8 cellular contexts compared by ENCODE assay signal in the genomic region with DNA sequence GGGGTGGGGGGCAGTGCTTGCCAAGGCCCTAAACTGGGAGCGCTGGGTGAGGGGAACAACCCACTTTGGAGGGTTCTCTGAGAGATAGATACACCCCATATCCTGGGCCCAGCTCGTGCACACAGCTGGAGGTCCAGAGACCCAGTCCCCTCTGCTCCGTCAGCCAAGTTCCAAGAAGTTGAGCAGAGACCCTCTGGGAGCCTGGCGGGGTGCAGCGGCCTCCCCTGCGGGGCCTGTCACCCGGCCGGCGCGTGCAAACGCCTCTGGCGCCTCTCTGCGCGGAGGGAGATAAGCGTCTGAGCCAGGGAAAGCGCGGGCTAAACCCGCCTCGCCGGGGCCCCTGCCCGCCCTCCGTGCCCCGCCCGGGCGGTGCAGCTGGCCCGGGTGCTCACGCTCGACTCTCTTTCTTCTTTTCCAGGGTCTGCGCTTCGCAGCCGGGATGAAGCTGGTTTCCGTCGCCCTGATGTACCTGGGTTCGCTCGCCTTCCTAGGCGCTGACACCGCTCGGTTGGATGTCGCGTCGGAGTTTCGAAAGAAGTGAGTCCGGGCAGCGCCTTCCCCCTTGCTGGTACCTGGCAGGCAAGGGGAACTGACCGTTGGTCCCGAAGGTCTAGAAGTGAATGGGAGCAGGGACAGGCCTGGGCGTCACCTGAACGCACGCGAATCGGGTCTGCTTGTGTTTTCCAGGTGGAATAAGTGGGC. TPM values are rescaled to one million over a fixed set of nuclear protein-coding genes. Genes with fewer than 3 reads are reported as not detected.
DNase-seq lines count a peak whose midpoint lies in the region; ATAC-seq and TF ChIP-seq lines count a peak whose summit lies in the region.

No MANE protein-coding gene starts in this region.

- under 1% methylated on average over 51 of the region's 51 CpGs for WGBS in liver

- H3K4me1 ChIP-seq in SJCRH30, result peaks cover 11% of the 10 kb centered on the region
- H3K4me1 ChIP-seq in colonic mucosa, result peaks cover 5% of the 10 kb centered on the region
- H3K4me1 ChIP-seq in liver (ENCODE audit: control insufficient read depth in 4 of 4, insufficient read depth in 4 of 4, low read length in 3 of 4), result peaks cover 6 to 58% (median 32%) of the 10 kb centered on the region in 4 donors

- intact Hi-C loops in colonic mucosa (cut with DNase I), result loop anchor here (5.0 kb wide), 1 partner anchor 98 kb away; no protein-coding TSS in a partner anchor

- peak overlapping the region; percentile 64 for H3K4me3 ChIP-seq in SJCRH30
- peak overlapping the region; percentile 78 for H3K4me3 ChIP-seq in colonic mucosa
- H3K4me3 ChIP-seq in liver (ENCODE audit: low read depth in 1 of 3, low read length in 3 of 3), result peak overlapping the region; percentile 63 to 89 (median 73)

- H3K36me3 ChIP-seq in SJCRH30 (no peaks in the 10 kb centered on the region), colonic mucosa (no peaks in the 10 kb centered on the region), liver (ENCODE audit: control insufficient read depth in 4 of 4, insufficient read depth in 3 of 4, low read depth in 1 of 4, low read length in 3 of 4) (no peaks in the 10 kb centered on the region)

- TF ChIP-seq CTCF in colonic mucosa (IDR thresholded peaks at IDR 0.05) (no peak), liver (IDR thresholded peaks at IDR 0.05; ENCODE audit: low read depth, low read length, missing input control) (no peak)

- TF ChIP-seq RAD21 in liver (IDR thresholded peaks at IDR 0.05), result no peak

- H3K9me3 ChIP-seq in SJCRH30 (replicated peaks), result no peaks in the 10 kb centered on the region
- H3K9me3 ChIP-seq in colonic mucosa, result no peaks in the 10 kb centered on the region
- no peaks in the 10 kb centered on the region for H3K9me3 ChIP-seq in liver (ENCODE audit: control insufficient read depth in 4 of 4, low read length in 3 of 4)

- H3K27me3 ChIP-seq in SJCRH30, result no peaks in the 10 kb centered on the region
- H3K27me3 ChIP-seq in colonic mucosa, result no peaks in the 10 kb centered on the region
- no peaks in the 10 kb centered on the region for H3K27me3 ChIP-seq in liver (ENCODE audit: control insufficient read depth in 4 of 4, insufficient read depth in 4 of 4, low read length in 3 of 4)

- ATAC-seq in activated CD4-positive, CD25-positive, alpha-beta regulatory T cell treated with anti-CD3 and anti-CD28 coated beads, Interleukin-2, amount 50 U/mL, for 24 hours, result no peak
- no peak for ATAC-seq in HG03521 (IDR thresholded peaks at IDR 0.05; ENCODE audit: unreplicated experiment)

- H3K27ac ChIP-seq in SJCRH30 (no peak overlapping the region; the same call in 1 of the 2 replicates), colonic mucosa (peak overlapping the region; percentile 97), liver (ENCODE audit: low read depth in 1 of 2, low read length in 2 of 2) (peak overlapping the region; percentile 84 to 96), substantia nigra (ENCODE audit: low read depth, low read length, poor library complexity, severe bottlenecking) (peak overlapping the region; percentile 60)

- peak overlapping the region; percentile 78 to 87 for H3K9ac ChIP-seq in colonic mucosa (ENCODE audit: low read depth in 2 of 2, low read length in 2 of 2)
- peak overlapping the region; percentile 46 to 87 for H3K9ac ChIP-seq in liver (ENCODE audit: low read depth in 1 of 2, low read length in 2 of 2)

- DNase-seq in activated CD4-positive, CD25-positive, alpha-beta regulatory T cell treated with anti-CD3 and anti-CD28 coated beads, Interleukin-2, amount 50 U/mL, for 72 hours, result peak; percentile 44
- DNase-seq in SJCRH30, result no peak
- peak; percentile 60 for DNase-seq in colonic mucosa
- DNase-seq in substantia nigra (lab: John Stamatoyannopoulos, UW), result peak in 12 of 49 donors; percentile 17 to 57 (median 30)
- DNase-seq in NCI-H1930 (lab: John Stamatoyannopoulos, UW), result no peak

TF ChIP-seq in liver, 16 proteins besides CTCF, POLR2A, EP300 and RAD21:
- TF ChIP-seq HNF4A (conservative IDR thresholded peaks at IDR 0.05) (peak; percentile 24 to 36), NR2F2 (IDR thresholded peaks at IDR 0.05) (peak; percentile 2)
- TF ChIP-seq, protein P1, sequence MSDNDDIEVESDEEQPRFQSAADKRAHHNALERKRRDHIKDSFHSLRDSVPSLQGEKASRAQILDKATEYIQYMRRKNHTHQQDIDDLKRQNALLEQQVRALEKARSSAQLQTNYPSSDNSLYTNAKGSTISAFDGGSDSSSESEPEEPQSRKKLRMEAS (IDR thresholded peaks at IDR 0.05), result no peak

RNA-seq across cellular contexts. Expression of a gene that starts 0.5 kb away (rescaled TPM):
- total RNA-seq in SJCRH30 (2014; rRNA removed; shearing (Covaris generic)), result 2.2 and 2.3 TPM in 2 replicates
- total RNA-seq in colonic mucosa, result 10 to 100 TPM; 33.0 to 42.4 TPM
- 10 to 100 TPM; 12.8 to 32.6 TPM for total RNA-seq in liver
- 10 to 100 TPM in 1 of 2 donors, 1 to 10 TPM in 1; 9.7 to 33.1 TPM for polyA plus RNA-seq in liver

RNA-seq across cellular contexts. Expression of a gene that starts 11.4 kb away (rescaled TPM):
- 31.8 and 34.7 TPM in 2 replicates for total RNA-seq in SJCRH30 (2014; rRNA removed; shearing (Covaris generic))
- total RNA-seq in colonic mucosa, result 10 to 100 TPM; 30.5 to 47.0 TPM
- 10 to 100 TPM; 16.7 to 31.3 TPM for total RNA-seq in liver
- 10 to 100 TPM in 1 of 2 donors, 1 to 10 TPM in 1; 7.5 to 12.7 TPM for polyA plus RNA-seq in liver

Comparison
In these comparisons a context has a peak if more than half of its experiments do, and no peak if none do; other contexts are left out.
1. DNase-seq: peak in activated CD4-positive, CD25-positive, alpha-beta regulatory T cell treated with anti-CD3 and anti-CD28 coated beads, Interleukin-2, amount 50 U/mL, for 72 hours (single experiment) and colonic mucosa (single experiment); none in SJCRH30 (0 of 2) and NCI-H1930 (0 of 2).
2. Peak in every context shown above with its lines, with median percentiles within 50 percentile points of each other: H3K4me3 ChIP-seq.